In the genomic region with DNA sequence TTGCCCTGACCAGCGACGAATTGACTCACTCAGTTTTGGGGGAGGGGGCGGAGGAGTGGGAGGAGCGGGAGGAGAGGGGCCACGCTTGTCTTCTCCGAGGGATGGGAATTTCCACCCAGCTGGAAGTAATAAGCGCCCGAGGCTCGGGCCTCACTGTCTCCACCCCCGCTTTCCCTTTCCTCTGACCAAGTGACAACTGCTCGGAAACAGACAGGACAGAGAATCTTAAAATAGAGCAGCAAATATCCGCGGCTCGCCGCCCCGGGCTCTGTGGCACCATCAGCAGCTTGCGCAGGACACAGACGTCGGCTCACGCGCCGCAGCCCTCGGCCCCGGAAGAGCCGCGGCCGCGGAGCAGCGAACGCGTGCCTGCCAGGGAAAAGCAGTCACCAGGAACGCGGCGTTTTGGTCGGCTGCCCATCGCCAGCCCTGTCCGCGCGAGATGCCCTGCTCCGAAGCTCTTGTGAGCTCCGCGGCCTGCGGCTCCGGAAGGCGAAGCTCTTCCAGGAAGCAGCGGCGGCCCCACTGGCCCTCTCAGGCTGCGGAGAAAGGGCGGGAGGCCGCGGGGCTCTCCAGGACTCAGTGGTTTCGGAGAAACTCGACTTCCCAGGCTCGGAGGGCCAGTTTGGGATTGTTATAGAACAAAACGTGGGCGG, we compare ENCODE assay signal across 1 cellular context.
TF ChIP-seq lines count a peak whose summit lies in the region.

No MANE protein-coding gene starts in this region.

TF ChIP-seq in GM12878, 131 proteins besides CTCF, POLR2A, EP300 and RAD21 (continued from another document and continues in another):
- TF ChIP-seq, protein P1, sequence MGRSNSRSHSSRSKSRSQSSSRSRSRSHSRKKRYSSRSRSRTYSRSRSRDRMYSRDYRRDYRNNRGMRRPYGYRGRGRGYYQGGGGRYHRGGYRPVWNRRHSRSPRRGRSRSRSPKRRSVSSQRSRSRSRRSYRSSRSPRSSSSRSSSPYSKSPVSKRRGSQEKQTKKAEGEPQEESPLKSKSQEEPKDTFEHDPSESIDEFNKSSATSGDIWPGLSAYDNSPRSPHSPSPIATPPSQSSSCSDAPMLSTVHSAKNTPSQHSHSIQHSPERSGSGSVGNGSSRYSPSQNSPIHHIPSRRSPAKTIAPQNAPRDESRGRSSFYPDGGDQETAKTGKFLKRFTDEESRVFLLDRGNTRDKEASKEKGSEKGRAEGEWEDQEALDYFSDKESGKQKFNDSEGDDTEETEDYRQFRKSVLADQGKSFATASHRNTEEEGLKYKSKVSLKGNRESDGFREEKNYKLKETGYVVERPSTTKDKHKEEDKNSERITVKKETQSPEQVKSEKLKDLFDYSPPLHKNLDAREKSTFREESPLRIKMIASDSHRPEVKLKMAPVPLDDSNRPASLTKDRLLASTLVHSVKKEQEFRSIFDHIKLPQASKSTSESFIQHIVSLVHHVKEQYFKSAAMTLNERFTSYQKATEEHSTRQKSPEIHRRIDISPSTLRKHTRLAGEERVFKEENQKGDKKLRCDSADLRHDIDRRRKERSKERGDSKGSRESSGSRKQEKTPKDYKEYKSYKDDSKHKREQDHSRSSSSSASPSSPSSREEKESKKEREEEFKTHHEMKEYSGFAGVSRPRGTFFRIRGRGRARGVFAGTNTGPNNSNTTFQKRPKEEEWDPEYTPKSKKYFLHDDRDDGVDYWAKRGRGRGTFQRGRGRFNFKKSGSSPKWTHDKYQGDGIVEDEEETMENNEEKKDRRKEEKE (IDR thresholded peaks at IDR 0.05) = no peak
- TF ChIP-seq JUNB (IDR thresholded peaks at IDR 0.05) = peak; percentile 49
- TF ChIP-seq, protein P2, sequence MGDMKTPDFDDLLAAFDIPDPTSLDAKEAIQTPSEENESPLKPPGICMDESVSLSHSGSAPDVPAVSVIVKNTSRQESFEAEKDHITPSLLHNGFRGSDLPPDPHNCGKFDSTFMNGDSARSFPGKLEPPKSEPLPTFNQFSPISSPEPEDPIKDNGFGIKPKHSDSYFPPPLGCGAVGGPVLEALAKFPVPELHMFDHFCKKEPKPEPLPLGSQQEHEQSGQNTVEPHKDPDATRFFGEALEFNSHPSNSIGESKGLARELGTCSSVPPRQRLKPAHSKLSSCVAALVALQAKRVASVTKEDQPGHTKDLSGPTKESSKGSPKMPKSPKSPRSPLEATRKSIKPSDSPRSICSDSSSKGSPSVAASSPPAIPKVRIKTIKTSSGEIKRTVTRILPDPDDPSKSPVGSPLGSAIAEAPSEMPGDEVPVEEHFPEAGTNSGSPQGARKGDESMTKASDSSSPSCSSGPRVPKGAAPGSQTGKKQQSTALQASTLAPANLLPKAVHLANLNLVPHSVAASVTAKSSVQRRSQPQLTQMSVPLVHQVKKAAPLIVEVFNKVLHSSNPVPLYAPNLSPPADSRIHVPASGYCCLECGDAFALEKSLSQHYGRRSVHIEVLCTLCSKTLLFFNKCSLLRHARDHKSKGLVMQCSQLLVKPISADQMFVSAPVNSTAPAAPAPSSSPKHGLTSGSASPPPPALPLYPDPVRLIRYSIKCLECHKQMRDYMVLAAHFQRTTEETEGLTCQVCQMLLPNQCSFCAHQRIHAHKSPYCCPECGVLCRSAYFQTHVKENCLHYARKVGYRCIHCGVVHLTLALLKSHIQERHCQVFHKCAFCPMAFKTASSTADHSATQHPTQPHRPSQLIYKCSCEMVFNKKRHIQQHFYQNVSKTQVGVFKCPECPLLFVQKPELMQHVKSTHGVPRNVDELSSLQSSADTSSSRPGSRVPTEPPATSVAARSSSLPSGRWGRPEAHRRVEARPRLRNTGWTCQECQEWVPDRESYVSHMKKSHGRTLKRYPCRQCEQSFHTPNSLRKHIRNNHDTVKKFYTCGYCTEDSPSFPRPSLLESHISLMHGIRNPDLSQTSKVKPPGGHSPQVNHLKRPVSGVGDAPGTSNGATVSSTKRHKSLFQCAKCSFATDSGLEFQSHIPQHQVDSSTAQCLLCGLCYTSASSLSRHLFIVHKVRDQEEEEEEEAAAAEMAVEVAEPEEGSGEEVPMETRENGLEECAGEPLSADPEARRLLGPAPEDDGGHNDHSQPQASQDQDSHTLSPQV (IDR thresholded peaks at IDR 0.05) = no peak
- no peak for TF ChIP-seq SUPT20H (IDR thresholded peaks at IDR 0.05; ENCODE audit: borderline replicate concordance, control insufficient read depth, low read depth, low read length)
- no peak for TF ChIP-seq CBX3 (IDR thresholded peaks at IDR 0.05; ENCODE audit: borderline replicate concordance, low read depth)
- peak; percentile 63; the same call in 1 of the 2 replicates for TF ChIP-seq YY1 (IDR thresholded peaks at IDR 0.05; ENCODE audit: low read depth, low read length)
- peak; percentile 95 for TF ChIP-seq EED (IDR thresholded peaks at IDR 0.05; ENCODE audit: low read depth)
- TF ChIP-seq, protein P3, sequence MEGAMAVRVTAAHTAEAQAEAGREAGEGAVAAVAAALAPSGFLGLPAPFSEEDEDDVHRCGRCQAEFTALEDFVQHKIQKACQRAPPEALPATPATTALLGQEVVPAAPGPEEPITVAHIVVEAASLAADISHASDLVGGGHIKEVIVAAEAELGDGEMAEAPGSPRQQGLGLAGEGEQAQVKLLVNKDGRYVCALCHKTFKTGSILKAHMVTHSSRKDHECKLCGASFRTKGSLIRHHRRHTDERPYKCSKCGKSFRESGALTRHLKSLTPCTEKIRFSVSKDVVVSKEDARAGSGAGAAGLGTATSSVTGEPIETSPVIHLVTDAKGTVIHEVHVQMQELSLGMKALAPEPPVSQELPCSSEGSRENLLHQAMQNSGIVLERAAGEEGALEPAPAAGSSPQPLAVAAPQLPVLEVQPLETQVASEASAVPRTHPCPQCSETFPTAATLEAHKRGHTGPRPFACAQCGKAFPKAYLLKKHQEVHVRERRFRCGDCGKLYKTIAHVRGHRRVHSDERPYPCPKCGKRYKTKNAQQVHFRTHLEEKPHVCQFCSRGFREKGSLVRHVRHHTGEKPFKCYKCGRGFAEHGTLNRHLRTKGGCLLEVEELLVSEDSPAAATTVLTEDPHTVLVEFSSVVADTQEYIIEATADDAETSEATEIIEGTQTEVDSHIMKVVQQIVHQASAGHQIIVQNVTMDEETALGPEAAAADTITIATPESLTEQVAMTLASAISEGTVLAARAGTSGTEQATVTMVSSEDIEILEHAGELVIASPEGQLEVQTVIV (IDR thresholded peaks at IDR 0.05; ENCODE audit: borderline replicate concordance, partially characterized antibody) = peak; percentile 41
- TF ChIP-seq NFYA (IDR thresholded peaks at IDR 0.05; ENCODE audit: borderline replicate concordance, low read depth, low read length) = no peak
- TF ChIP-seq TCF7 (IDR thresholded peaks at IDR 0.05; ENCODE audit: borderline replicate concordance) = no peak
- peak; percentile 32; the same call in 1 of the 2 replicates for TF ChIP-seq TBL1XR1 (IDR thresholded peaks at IDR 0.05; ENCODE audit: low read depth, low read length)
- peak; percentile 79 for TF ChIP-seq BACH1 (IDR thresholded peaks at IDR 0.05; ENCODE audit: borderline replicate concordance)
- peak in 1 of 2 experiments; percentile 98; a peak in 2 of 3 replicates for TF ChIP-seq EGR1 (IDR thresholded peaks at IDR 0.05; ENCODE audit: borderline replicate concordance in 1 of 2, low read depth in 2 of 2, low read length in 2 of 2)
- TF ChIP-seq MEF2B (IDR thresholded peaks at IDR 0.05; ENCODE audit: partially characterized antibody, poor library complexity, severe bottlenecking) = peak; percentile 51
- TF ChIP-seq ZBED1 (IDR thresholded peaks at IDR 0.05; ENCODE audit: borderline replicate concordance) = peak; percentile 82; the same call in 1 of the 2 replicates
- TF ChIP-seq, protein P4, sequence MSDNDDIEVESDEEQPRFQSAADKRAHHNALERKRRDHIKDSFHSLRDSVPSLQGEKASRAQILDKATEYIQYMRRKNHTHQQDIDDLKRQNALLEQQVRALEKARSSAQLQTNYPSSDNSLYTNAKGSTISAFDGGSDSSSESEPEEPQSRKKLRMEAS (IDR thresholded peaks at IDR 0.05; ENCODE audit: low read depth, low read length) = peak; percentile 74
- TF ChIP-seq, protein P5, sequence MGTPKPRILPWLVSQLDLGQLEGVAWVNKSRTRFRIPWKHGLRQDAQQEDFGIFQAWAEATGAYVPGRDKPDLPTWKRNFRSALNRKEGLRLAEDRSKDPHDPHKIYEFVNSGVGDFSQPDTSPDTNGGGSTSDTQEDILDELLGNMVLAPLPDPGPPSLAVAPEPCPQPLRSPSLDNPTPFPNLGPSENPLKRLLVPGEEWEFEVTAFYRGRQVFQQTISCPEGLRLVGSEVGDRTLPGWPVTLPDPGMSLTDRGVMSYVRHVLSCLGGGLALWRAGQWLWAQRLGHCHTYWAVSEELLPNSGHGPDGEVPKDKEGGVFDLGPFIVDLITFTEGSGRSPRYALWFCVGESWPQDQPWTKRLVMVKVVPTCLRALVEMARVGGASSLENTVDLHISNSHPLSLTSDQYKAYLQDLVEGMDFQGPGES (IDR thresholded peaks at IDR 0.05) = no peak
- peak; percentile 83; the same call in 1 of the 2 replicates for TF ChIP-seq CREM (IDR thresholded peaks at IDR 0.05; ENCODE audit: low read depth)
- TF ChIP-seq TCF3 (IDR thresholded peaks at IDR 0.05; ENCODE audit: borderline replicate concordance, insufficient read depth, low read depth, low read length) = 0 out of 2 replicates have a peak, but pooled peaks have one; percentile 39
- peak; percentile 90; the same call in 1 of the 2 replicates for TF ChIP-seq PAX5 (IDR thresholded peaks at IDR 0.05; ENCODE audit: borderline replicate concordance, low read depth, low read length)
- TF ChIP-seq, protein P6, sequence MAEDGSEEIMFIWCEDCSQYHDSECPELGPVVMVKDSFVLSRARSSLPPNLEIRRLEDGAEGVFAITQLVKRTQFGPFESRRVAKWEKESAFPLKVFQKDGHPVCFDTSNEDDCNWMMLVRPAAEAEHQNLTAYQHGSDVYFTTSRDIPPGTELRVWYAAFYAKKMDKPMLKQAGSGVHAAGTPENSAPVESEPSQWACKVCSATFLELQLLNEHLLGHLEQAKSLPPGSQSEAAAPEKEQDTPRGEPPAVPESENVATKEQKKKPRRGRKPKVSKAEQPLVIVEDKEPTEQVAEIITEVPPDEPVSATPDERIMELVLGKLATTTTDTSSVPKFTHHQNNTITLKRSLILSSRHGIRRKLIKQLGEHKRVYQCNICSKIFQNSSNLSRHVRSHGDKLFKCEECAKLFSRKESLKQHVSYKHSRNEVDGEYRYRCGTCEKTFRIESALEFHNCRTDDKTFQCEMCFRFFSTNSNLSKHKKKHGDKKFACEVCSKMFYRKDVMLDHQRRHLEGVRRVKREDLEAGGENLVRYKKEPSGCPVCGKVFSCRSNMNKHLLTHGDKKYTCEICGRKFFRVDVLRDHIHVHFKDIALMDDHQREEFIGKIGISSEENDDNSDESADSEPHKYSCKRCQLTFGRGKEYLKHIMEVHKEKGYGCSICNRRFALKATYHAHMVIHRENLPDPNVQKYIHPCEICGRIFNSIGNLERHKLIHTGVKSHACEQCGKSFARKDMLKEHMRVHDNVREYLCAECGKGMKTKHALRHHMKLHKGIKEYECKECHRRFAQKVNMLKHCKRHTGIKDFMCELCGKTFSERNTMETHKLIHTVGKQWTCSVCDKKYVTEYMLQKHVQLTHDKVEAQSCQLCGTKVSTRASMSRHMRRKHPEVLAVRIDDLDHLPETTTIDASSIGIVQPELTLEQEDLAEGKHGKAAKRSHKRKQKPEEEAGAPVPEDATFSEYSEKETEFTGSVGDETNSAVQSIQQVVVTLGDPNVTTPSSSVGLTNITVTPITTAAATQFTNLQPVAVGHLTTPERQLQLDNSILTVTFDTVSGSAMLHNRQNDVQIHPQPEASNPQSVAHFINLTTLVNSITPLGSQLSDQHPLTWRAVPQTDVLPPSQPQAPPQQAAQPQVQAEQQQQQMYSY (CRISPR knock-in tag; IDR thresholded peaks at IDR 0.05) = no peak; the same call in 1 of the 2 replicates
- no peak for TF ChIP-seq HDGF (IDR thresholded peaks at IDR 0.05)
- no peak for TF ChIP-seq TARDBP (IDR thresholded peaks at IDR 0.05; ENCODE audit: borderline replicate concordance)
- TF ChIP-seq, protein P7, sequence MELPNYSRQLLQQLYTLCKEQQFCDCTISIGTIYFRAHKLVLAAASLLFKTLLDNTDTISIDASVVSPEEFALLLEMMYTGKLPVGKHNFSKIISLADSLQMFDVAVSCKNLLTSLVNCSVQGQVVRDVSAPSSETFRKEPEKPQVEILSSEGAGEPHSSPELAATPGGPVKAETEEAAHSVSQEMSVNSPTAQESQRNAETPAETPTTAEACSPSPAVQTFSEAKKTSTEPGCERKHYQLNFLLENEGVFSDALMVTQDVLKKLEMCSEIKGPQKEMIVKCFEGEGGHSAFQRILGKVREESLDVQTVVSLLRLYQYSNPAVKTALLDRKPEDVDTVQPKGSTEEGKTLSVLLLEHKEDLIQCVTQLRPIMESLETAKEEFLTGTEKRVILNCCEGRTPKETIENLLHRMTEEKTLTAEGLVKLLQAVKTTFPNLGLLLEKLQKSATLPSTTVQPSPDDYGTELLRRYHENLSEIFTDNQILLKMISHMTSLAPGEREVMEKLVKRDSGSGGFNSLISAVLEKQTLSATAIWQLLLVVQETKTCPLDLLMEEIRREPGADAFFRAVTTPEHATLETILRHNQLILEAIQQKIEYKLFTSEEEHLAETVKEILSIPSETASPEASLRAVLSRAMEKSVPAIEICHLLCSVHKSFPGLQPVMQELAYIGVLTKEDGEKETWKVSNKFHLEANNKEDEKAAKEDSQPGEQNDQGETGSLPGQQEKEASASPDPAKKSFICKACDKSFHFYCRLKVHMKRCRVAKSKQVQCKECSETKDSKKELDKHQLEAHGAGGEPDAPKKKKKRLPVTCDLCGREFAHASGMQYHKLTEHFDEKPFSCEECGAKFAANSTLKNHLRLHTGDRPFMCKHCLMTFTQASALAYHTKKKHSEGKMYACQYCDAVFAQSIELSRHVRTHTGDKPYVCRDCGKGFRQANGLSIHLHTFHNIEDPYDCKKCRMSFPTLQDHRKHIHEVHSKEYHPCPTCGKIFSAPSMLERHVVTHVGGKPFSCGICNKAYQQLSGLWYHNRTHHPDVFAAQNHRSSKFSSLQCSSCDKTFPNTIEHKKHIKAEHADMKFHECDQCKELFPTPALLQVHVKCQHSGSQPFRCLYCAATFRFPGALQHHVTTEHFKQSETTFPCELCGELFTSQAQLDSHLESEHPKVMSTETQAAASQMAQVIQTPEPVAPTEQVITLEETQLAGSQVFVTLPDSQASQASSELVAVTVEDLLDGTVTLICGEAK (IDR thresholded peaks at IDR 0.05; ENCODE audit: borderline replicate concordance) = no peak
- peak; percentile 55; the same call in 1 of the 2 replicates for TF ChIP-seq POLR2AphosphoS5 (IDR thresholded peaks at IDR 0.05; ENCODE audit: low read length)
- 0 out of 2 replicates have a peak, but pooled peaks have one; percentile 16 for TF ChIP-seq NRF1 (conservative IDR thresholded peaks at IDR 0.05; ENCODE audit: low read depth, low read length)
- TF ChIP-seq BCL11A (IDR thresholded peaks at IDR 0.05; ENCODE audit: low read depth, low read length) = peak; percentile 54; the same call in 1 of the 2 replicates
- TF ChIP-seq HCFC1 (IDR thresholded peaks at IDR 0.05; ENCODE audit: low read length) = no peak
- peak in 1 of 2 experiments; percentile 92; a peak in 2 of 4 replicates for TF ChIP-seq ETV6 (conservative IDR thresholded peaks at IDR 0.05 in 1 of 2, IDR thresholded peaks at IDR 0.05 in 1 of 2; ENCODE audit: borderline replicate concordance in 1 of 2, low read depth in 1 of 2)
- TF ChIP-seq SIN3A (IDR thresholded peaks at IDR 0.05; ENCODE audit: low read depth, low read length) = no peak
- TF ChIP-seq TAF1 (IDR thresholded peaks at IDR 0.05; ENCODE audit: borderline replicate concordance, low read depth, low read length) = peak; percentile 48
- no peak for TF ChIP-seq NR2C2 (IDR thresholded peaks at IDR 0.05; ENCODE audit: borderline replicate concordance, control insufficient read depth, insufficient read length, low read depth)
- TF ChIP-seq, protein P8, sequence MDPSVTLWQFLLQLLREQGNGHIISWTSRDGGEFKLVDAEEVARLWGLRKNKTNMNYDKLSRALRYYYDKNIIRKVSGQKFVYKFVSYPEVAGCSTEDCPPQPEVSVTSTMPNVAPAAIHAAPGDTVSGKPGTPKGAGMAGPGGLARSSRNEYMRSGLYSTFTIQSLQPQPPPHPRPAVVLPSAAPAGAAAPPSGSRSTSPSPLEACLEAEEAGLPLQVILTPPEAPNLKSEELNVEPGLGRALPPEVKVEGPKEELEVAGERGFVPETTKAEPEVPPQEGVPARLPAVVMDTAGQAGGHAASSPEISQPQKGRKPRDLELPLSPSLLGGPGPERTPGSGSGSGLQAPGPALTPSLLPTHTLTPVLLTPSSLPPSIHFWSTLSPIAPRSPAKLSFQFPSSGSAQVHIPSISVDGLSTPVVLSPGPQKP (IDR thresholded peaks at IDR 0.05; ENCODE audit: low read depth, low read length) = no peak
